Comparison of ENCODE assay signal across 1 cellular context in the genomic region with DNA sequence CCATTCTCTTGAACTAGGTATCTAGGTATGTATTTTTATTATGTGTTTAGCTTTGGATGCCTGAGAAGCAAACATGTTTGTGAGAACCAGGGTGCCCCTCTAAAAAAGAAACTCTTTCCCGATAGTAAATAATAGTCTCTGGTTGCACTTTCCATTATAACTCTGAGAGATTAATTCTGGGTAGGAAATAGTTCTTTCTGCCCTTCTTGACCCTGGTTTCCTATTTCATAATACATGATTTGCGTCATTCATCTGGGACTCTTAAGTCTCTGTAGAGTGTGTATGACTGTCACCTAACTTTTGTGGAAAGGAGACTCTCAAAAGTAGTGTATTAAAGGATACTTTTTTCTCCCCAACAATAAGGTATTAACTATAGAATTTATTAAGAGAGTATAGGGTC.
TF ChIP-seq lines count a peak whose summit lies in the region.

No MANE protein-coding gene starts in this region.

TF ChIP-seq in GM12878, 131 proteins besides CTCF, POLR2A, EP300 and RAD21:
- TF ChIP-seq NR2C1 (IDR thresholded peaks at IDR 0.05) (no peak), ETV6 (conservative IDR thresholded peaks at IDR 0.05 in 1 of 2, IDR thresholded peaks at IDR 0.05 in 1 of 2; ENCODE audit: borderline replicate concordance in 1 of 2, low read depth in 1 of 2) (no peak), HDGF (IDR thresholded peaks at IDR 0.05) (no peak), NFIC (IDR thresholded peaks at IDR 0.05; ENCODE audit: low read depth, low read length) (no peak), POLR2AphosphoS2 (IDR thresholded peaks at IDR 0.05; ENCODE audit: low read depth, low read length) (no peak), RFX5 (IDR thresholded peaks at IDR 0.05; ENCODE audit: low read depth, low read length) (no peak), MYB (IDR thresholded peaks at IDR 0.05; ENCODE audit: borderline replicate concordance, low read depth, low read length) (no peak), TCF3 (IDR thresholded peaks at IDR 0.05; ENCODE audit: borderline replicate concordance, insufficient read depth, low read depth, low read length) (no peak), SPI1 (IDR thresholded peaks at IDR 0.05; ENCODE audit: borderline replicate concordance, insufficient read depth, low read depth, low read length) (no peak), SMAD5 (IDR thresholded peaks at IDR 0.05; ENCODE audit: low read depth) (no peak), RELA (IDR thresholded peaks at IDR 0.05; ENCODE audit: borderline replicate concordance, partially characterized antibody) (no peak), YBX1 (IDR thresholded peaks at IDR 0.05) (no peak), IKZF2 (IDR thresholded peaks at IDR 0.05) (no peak), EZH2 (IDR thresholded peaks at IDR 0.05; ENCODE audit: borderline replicate concordance, control insufficient read depth, low read depth, low read length) (no peak), IKZF1 (conservative IDR thresholded peaks at IDR 0.05) (no peak)
- TF ChIP-seq, protein P1, sequence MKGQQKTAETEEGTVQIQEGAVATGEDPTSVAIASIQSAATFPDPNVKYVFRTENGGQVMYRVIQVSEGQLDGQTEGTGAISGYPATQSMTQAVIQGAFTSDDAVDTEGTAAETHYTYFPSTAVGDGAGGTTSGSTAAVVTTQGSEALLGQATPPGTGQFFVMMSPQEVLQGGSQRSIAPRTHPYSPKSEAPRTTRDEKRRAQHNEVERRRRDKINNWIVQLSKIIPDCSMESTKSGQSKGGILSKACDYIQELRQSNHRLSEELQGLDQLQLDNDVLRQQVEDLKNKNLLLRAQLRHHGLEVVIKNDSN (IDR thresholded peaks at IDR 0.05; ENCODE audit: borderline replicate concordance, extremely low read length, insufficient read depth, low read depth, low read length) = no peak
